ENCODE assay signal across 1 cellular context in genomic region chr15:52569244-52569585, GRCh38.
TF ChIP-seq lines count a peak whose summit lies in the region.

No MANE protein-coding gene starts in this region.

TF ChIP-seq in GM23338, 12 proteins besides CTCF, POLR2A, EP300 and RAD21 (continued from another document):
- TF ChIP-seq ZNF462 (CRISPR knock-in tag; IDR thresholded peaks at IDR 0.05) (no peak), POLR2AphosphoS5 (IDR thresholded peaks at IDR 0.05; ENCODE audit: low read depth) (no peak), EZH2phosphoT487 (IDR thresholded peaks at IDR 0.05; ENCODE audit: unreplicated experiment) (no peak), STAT1 (IDR thresholded peaks at IDR 0.05; ENCODE audit: unreplicated experiment) (no peak), ZNF114 (CRISPR knock-in tag; IDR thresholded peaks at IDR 0.05) (no peak), NANOG (IDR thresholded peaks at IDR 0.05; ENCODE audit: borderline replicate concordance) (no peak)
- TF ChIP-seq, protein P1, sequence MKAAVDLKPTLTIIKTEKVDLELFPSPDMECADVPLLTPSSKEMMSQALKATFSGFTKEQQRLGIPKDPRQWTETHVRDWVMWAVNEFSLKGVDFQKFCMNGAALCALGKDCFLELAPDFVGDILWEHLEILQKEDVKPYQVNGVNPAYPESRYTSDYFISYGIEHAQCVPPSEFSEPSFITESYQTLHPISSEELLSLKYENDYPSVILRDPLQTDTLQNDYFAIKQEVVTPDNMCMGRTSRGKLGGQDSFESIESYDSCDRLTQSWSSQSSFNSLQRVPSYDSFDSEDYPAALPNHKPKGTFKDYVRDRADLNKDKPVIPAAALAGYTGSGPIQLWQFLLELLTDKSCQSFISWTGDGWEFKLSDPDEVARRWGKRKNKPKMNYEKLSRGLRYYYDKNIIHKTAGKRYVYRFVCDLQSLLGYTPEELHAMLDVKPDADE (IDR thresholded peaks at IDR 0.05), result no peak
